1 cellular context compared by ENCODE assay signal in the genomic region with DNA sequence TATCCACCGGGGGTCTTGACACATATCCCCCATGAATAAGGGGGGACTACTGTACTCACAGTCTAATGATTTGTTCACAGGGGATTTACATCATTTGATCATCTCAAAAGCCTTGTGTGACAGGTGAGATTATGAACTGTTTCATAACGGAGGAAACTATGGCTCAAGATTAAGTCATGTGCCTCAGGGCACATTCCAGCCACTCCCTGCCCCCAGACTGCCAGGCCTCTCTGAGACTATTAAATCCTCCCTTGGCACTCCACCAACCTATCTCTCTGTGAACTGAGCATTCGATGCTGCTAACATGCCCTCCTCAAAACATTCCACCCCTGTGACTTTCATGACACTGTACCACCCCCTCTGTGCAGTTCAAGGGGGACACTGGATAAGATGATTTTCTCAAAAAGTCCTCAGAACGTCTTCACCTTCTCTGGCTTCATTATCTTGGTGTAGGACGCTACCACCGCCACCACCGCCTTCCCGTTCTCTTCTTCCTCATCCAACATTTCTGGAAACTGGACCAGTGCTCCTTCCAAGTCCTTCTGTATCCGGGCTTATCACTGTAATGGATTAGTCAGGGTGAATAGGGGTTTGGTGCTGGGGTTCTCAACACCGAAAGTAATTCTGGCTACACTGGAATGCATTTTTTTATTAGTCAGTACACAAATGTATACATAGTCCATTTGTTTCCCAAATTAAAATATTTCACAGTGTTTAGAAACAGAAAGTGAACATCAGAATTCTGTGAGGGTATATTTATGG.
TF ChIP-seq lines count a peak whose summit lies in the region.

No MANE protein-coding gene starts in this region.

TF ChIP-seq in IMR-90, 13 proteins besides CTCF, POLR2A, EP300 and RAD21:
- TF ChIP-seq USF2 (IDR thresholded peaks at IDR 0.05; ENCODE audit: low read depth, low read length) (peak; percentile 51; the same call in 1 of the 2 replicates), BHLHE40 (IDR thresholded peaks at IDR 0.05; ENCODE audit: low read depth, low read length) (peak; percentile 60; the same call in 1 of the 2 replicates), MAFK (IDR thresholded peaks at IDR 0.05; ENCODE audit: low read depth, low read length) (no peak), CEBPB (IDR thresholded peaks at IDR 0.05; ENCODE audit: low read depth, low read length) (peak; percentile 41; the same call in 1 of the 2 replicates)
TF ChIP-seq in IMR-90: peak in this region for 3.
